Comparison of ENCODE assay signal across 20 cellular contexts in genomic region chr20:53810661-53811355, GRCh38.
DNase-seq lines count a peak whose midpoint lies in the region; ATAC-seq, FAIRE-seq and TF ChIP-seq lines count a peak whose summit lies in the region.
"Had no signal": no experiment of that assay in that cellular context is flagged by ENCODE, and none has a peak within 500 bp of the region (broad histone marks: within the 10 kb centered on the region; RNA-seq: fewer than 3 reads in every experiment).

No MANE protein-coding gene starts in this region.

- no peak overlapping the region for H3K56ac ChIP-seq in IMR-90 (ENCODE audit: extremely low read depth, insufficient read depth, low read length)

- H3K27ac ChIP-seq in IMR-90 (ENCODE audit: insufficient read depth, low read length) (no peak overlapping the region), GM12878 (ENCODE audit: control insufficient read depth, insufficient read depth) (no peak overlapping the region)

- no peak overlapping the region for H3K4me3 Mint-ChIP-seq in activated naive CD8-positive, alpha-beta T cell treated with anti-CD3 and anti-CD28 coated beads, Interleukin-2, amount 10 ng/mL, durations not matched to agents 7 days and 5 days
- no peak overlapping the region for H3K4me3 Mint-ChIP-seq in activated naive CD8-positive, alpha-beta T cell treated with anti-CD3 and anti-CD28 coated beads, Interleukin-2, amount 50 U/mL, for 24 hours
- H3K4me3 Mint-ChIP-seq in stimulated activated naive B cell treated with anti-CD40 and anti-IgM and Interleukin-4, amounts not matched to agents 10 μg/mL and 1 μg/mL and 100 μg/mL, for 72 hours = no peak overlapping the region
- H3K4me3 Mint-ChIP-seq in stimulated activated naive CD8-positive, alpha-beta T cell treated with anti-CD3 and anti-CD28 coated beads, Interleukin-15, amount 100 ng/mL, for 72 hours = no peak overlapping the region
- no peak overlapping the region for H3K4me3 Mint-ChIP-seq in activated T-cell treated with anti-CD3 and anti-CD28 coated beads, Interleukin-2, amount 50 U/mL, for 24 hours
- H3K4me3 Mint-ChIP-seq in WTC11 = no peak overlapping the region
- H3K4me3 Mint-ChIP-seq: CD4-positive, alpha-beta memory T cell had no signal

- H3K79me2 ChIP-seq in GM12878 (ENCODE audit: control insufficient read depth, insufficient read depth, low read length) = no peaks in the 10 kb centered on the region

- peaks cover 4% of the 10 kb centered on the region; the same call in 1 of the 2 replicates for H3K9me1 ChIP-seq in IMR-90 (ENCODE audit: insufficient read depth, low read length)

- BruUV-seq in IMR-90 (replicated peaks; lab: Mats Ljungman, UMichigan) (no TSS peak), GM12878 (replicated peaks; lab: Mats Ljungman, UMichigan) (no TSS peak)

- H3K4me3 ChIP-seq in IMR-90 (ENCODE audit: insufficient read depth, low read depth, low read length) (no peak overlapping the region), GM12878 (no peak overlapping the region)

- CTCF ChIA-PET in IMR-90 (lab: Yijun Ruan, JAX) = no interaction called here
- CTCF ChIA-PET in GM12878 (lab: Yijun Ruan, JAX) = interaction anchor here (1.7 kb wide), 1 partner anchor 55 kb away, joined by 4 read pairs; no protein-coding TSS in a partner anchor
- CTCF ChIA-PET in WTC11 (lab: Charles Lee) = interaction anchor here (0.6 to 1.0 kb wide), 2 partner anchors 105 to 141 kb away, joined by 3 to 4 read pairs; no protein-coding TSS in a partner anchor

- no peak for ATAC-seq in activated naive CD8-positive, alpha-beta T cell treated with anti-CD3 and anti-CD28 coated beads, Interleukin-2, amount 10 ng/mL, durations not matched to agents 7 days and 5 days (ENCODE audit: low read depth)
- ATAC-seq in activated naive CD8-positive, alpha-beta T cell treated with anti-CD3 and anti-CD28 coated beads, Interleukin-2, amount 50 U/mL, for 24 hours = no peak
- ATAC-seq in IMR-90 (ENCODE audit: low read depth) = no peak
- ATAC-seq in GM12878 = no peak
- no peak for ATAC-seq in stimulated activated naive B cell treated with anti-CD40 and anti-IgM and Interleukin-4, amounts not matched to agents 10 μg/mL and 1 μg/mL and 100 μg/mL, for 72 hours (replicated peaks)
- ATAC-seq in stimulated activated naive CD8-positive, alpha-beta T cell treated with anti-CD3 and anti-CD28 coated beads, Interleukin-15, amount 100 ng/mL, for 72 hours = no peak
- ATAC-seq in WTC11 = no peak

- DNase-seq in activated naive CD8-positive, alpha-beta T cell treated with anti-CD3 and anti-CD28 coated beads, Interleukin-2, amount 10 ng/mL, durations not matched to agents 7 days and 5 days = no peak
- DNase-seq in activated naive CD8-positive, alpha-beta T cell treated with anti-CD3 and anti-CD28 coated beads, Interleukin-2, amount 50 U/mL, for 24 hours = no peak
- DNase-seq in IMR-90 = no peak
- no peak for DNase-seq in GM12878 (ENCODE audit: low read depth, low spot score)
- no peak for DNase-seq in stimulated activated naive B cell treated with anti-CD40 and anti-IgM and Interleukin-4, amounts not matched to agents 10 μg/mL and 1 μg/mL and 100 μg/mL, for 72 hours
- DNase-seq in stimulated activated naive CD8-positive, alpha-beta T cell treated with anti-CD3 and anti-CD28 coated beads, Interleukin-15, amount 100 ng/mL, for 72 hours = no peak
- DNase-seq in activated T-cell treated with anti-CD3 and anti-CD28 coated beads, Interleukin-2, amount 50 U/mL, for 24 hours = no peak
- no peak for DNase-seq in WTC11 (ENCODE audit: low spot score)
- DNase-seq: 8988T; C1 segment of cervical spinal cord; Calu3; CD4-positive, alpha-beta memory T cell; COR-L47; DMS53; DMS79 treated with DMSO at 0.1 percent for 48 hours; GF-D8; H7; HCEC 1CT had no signal

- H3K4me1 ChIP-seq in IMR-90 (ENCODE audit: control insufficient read depth, insufficient read depth, low read length) = peaks cover 5% of the 10 kb centered on the region
- peaks cover 18% of the 10 kb centered on the region for H3K4me1 ChIP-seq in GM12878 (ENCODE audit: control insufficient read depth, insufficient read depth, low read length)

- no CpG with 5 or more reads among the region's 6 CpGs for WGBS in IMR-90 (ENCODE audit: extremely low coverage in 2 of 2, insufficient read length in 1 of 2), 2 experiments
- WGBS in GM12878 (ENCODE audit: insufficient coverage, insufficient replicate concordance, low lambda C conversion rate, missing lambda C conversion rate) = 90% methylated on average over 6 of the region's 6 CpGs

- H3K14ac ChIP-seq in IMR-90 (replicated peaks; ENCODE audit: low read depth, low read length) = peak overlapping the region; percentile 58; the same call in 1 of the 2 replicates

- H3K27me3 Mint-ChIP-seq in activated naive CD8-positive, alpha-beta T cell treated with anti-CD3 and anti-CD28 coated beads, Interleukin-2, amount 10 ng/mL, durations not matched to agents 7 days and 5 days = no peaks in the 10 kb centered on the region
- H3K27me3 Mint-ChIP-seq in activated naive CD8-positive, alpha-beta T cell treated with anti-CD3 and anti-CD28 coated beads, Interleukin-2, amount 50 U/mL, for 24 hours = no peaks in the 10 kb centered on the region
- H3K27me3 Mint-ChIP-seq in stimulated activated naive B cell treated with anti-CD40 and anti-IgM and Interleukin-4, amounts not matched to agents 10 μg/mL and 1 μg/mL and 100 μg/mL, for 72 hours = no peaks in the 10 kb centered on the region
- no peaks in the 10 kb centered on the region for H3K27me3 Mint-ChIP-seq in stimulated activated naive CD8-positive, alpha-beta T cell treated with anti-CD3 and anti-CD28 coated beads, Interleukin-15, amount 100 ng/mL, for 72 hours
- no peaks in the 10 kb centered on the region for H3K27me3 Mint-ChIP-seq in activated T-cell treated with anti-CD3 and anti-CD28 coated beads, Interleukin-2, amount 50 U/mL, for 24 hours
- no peaks in the 10 kb centered on the region for H3K27me3 Mint-ChIP-seq in WTC11 (ENCODE audit: low read depth)
- H3K27me3 Mint-ChIP-seq: CD4-positive, alpha-beta memory T cell had no signal

- RAD21 ChIA-PET in GM12878 (lab: Charles Lee; ENCODE audit: unreplicated experiment) = no interaction called here

- H3K9me3 Mint-ChIP-seq in activated naive CD8-positive, alpha-beta T cell treated with anti-CD3 and anti-CD28 coated beads, Interleukin-2, amount 10 ng/mL, durations not matched to agents 7 days and 5 days = no peaks in the 10 kb centered on the region
- no peaks in the 10 kb centered on the region for H3K9me3 Mint-ChIP-seq in activated naive CD8-positive, alpha-beta T cell treated with anti-CD3 and anti-CD28 coated beads, Interleukin-2, amount 50 U/mL, for 24 hours
- no peaks in the 10 kb centered on the region for H3K9me3 Mint-ChIP-seq in stimulated activated naive B cell treated with anti-CD40 and anti-IgM and Interleukin-4, amounts not matched to agents 10 μg/mL and 1 μg/mL and 100 μg/mL, for 72 hours
- no peaks in the 10 kb centered on the region for H3K9me3 Mint-ChIP-seq in stimulated activated naive CD8-positive, alpha-beta T cell treated with anti-CD3 and anti-CD28 coated beads, Interleukin-15, amount 100 ng/mL, for 72 hours
- H3K9me3 Mint-ChIP-seq in activated T-cell treated with anti-CD3 and anti-CD28 coated beads, Interleukin-2, amount 50 U/mL, for 24 hours = no peaks in the 10 kb centered on the region
- H3K9me3 Mint-ChIP-seq in WTC11 = no peaks in the 10 kb centered on the region
- H3K9me3 Mint-ChIP-seq: CD4-positive, alpha-beta memory T cell had no signal

- in situ Hi-C loops in IMR-90 (cut with MboI; ENCODE audit: low sequenced_read_pairs) (no loop called here), GM12878 (cut with MboI) (no loop called here)

- H3K9me3 ChIP-seq in IMR-90 (ENCODE audit: control insufficient read depth, insufficient read depth, low read length) (no peaks in the 10 kb centered on the region), GM12878 (replicated peaks; ENCODE audit: control insufficient read depth, insufficient read depth, low read length) (no peaks in the 10 kb centered on the region)

- SMC1A ChIA-PET in GM12878 (lab: Charles Lee; ENCODE audit: uncharacterized antibody, unreplicated experiment) = interaction anchor here (0.6 to 1.6 kb wide), 3 partner anchors 35 to 105 kb away, joined by 3 to 6 read pairs (median 3); no protein-coding TSS in a partner anchor

- H3K79me1 ChIP-seq in IMR-90 (ENCODE audit: low read depth in 1 of 2, low read length in 2 of 2) = peaks cover 0 to 4% of the 10 kb centered on the region in 2 experiments; a peak in 1 of 4 replicates

- TF ChIP-seq POLR2A in IMR-90 (IDR thresholded peaks at IDR 0.05; ENCODE audit: low read depth, low read length) (no peak), GM12878 (IDR thresholded peaks at IDR 0.05; ENCODE audit: low read depth, low read length) (no peak)

- H3K4me1 Mint-ChIP-seq in activated naive CD8-positive, alpha-beta T cell treated with anti-CD3 and anti-CD28 coated beads, Interleukin-2, amount 10 ng/mL, durations not matched to agents 7 days and 5 days = peaks cover 23% of the 10 kb centered on the region
- H3K4me1 Mint-ChIP-seq in activated naive CD8-positive, alpha-beta T cell treated with anti-CD3 and anti-CD28 coated beads, Interleukin-2, amount 50 U/mL, for 24 hours = peaks cover 21% of the 10 kb centered on the region
- H3K4me1 Mint-ChIP-seq in stimulated activated naive B cell treated with anti-CD40 and anti-IgM and Interleukin-4, amounts not matched to agents 10 μg/mL and 1 μg/mL and 100 μg/mL, for 72 hours = peaks cover under 1 to 5% of the 10 kb centered on the region in 2 donors
- H3K4me1 Mint-ChIP-seq in stimulated activated naive CD8-positive, alpha-beta T cell treated with anti-CD3 and anti-CD28 coated beads, Interleukin-15, amount 100 ng/mL, for 72 hours = peaks cover 35% of the 10 kb centered on the region
- peaks cover 24% of the 10 kb centered on the region for H3K4me1 Mint-ChIP-seq in activated T-cell treated with anti-CD3 and anti-CD28 coated beads, Interleukin-2, amount 50 U/mL, for 24 hours (ENCODE audit: low read depth)
- peaks cover 23% of the 10 kb centered on the region for H3K4me1 Mint-ChIP-seq in WTC11

- no peak for TF ChIP-seq CTCF in IMR-90 (conservative IDR thresholded peaks at IDR 0.05; ENCODE audit: low read depth, low read length)
- no peak for TF ChIP-seq CTCF in GM12878 (IDR thresholded peaks at IDR 0.05 in 2 of 3, conservative IDR thresholded peaks at IDR 0.05 in 1 of 3; ENCODE audit: control insufficient read depth in 2 of 3, extremely low read depth in 1 of 3, insufficient read depth in 1 of 3, low read depth in 3 of 3, low read length in 3 of 3)
- TF ChIP-seq CTCF in WTC11 (IDR thresholded peaks at IDR 0.05) = no peak

- dilution Hi-C loops in IMR-90 (cut with HindIII; ENCODE audit: low sequenced_read_pairs, unreplicated experiment) = no loop called here

- H3K9ac ChIP-seq in IMR-90 (ENCODE audit: low read depth, low read length) (no peak overlapping the region), GM12878 (ENCODE audit: control insufficient read depth, insufficient read depth, low read length) (no peak overlapping the region)

- no peak overlapping the region for H3K18ac ChIP-seq in IMR-90 (ENCODE audit: low read depth, low read length)

- no peak overlapping the region for H4K91ac ChIP-seq in IMR-90 (ENCODE audit: insufficient read depth, low read depth, low read length)

- no peaks in the 10 kb centered on the region for H3K36me3 Mint-ChIP-seq in activated naive CD8-positive, alpha-beta T cell treated with anti-CD3 and anti-CD28 coated beads, Interleukin-2, amount 10 ng/mL, durations not matched to agents 7 days and 5 days
- H3K36me3 Mint-ChIP-seq in activated naive CD8-positive, alpha-beta T cell treated with anti-CD3 and anti-CD28 coated beads, Interleukin-2, amount 50 U/mL, for 24 hours (ENCODE audit: low read depth) = no peaks in the 10 kb centered on the region
- H3K36me3 Mint-ChIP-seq in stimulated activated naive B cell treated with anti-CD40 and anti-IgM and Interleukin-4, amounts not matched to agents 10 μg/mL and 1 μg/mL and 100 μg/mL, for 72 hours = peaks cover 0 to 2% of the 10 kb centered on the region in 2 donors
- H3K36me3 Mint-ChIP-seq in activated T-cell treated with anti-CD3 and anti-CD28 coated beads, Interleukin-2, amount 50 U/mL, for 24 hours (ENCODE audit: low read depth) = no peaks in the 10 kb centered on the region
- no peaks in the 10 kb centered on the region for H3K36me3 Mint-ChIP-seq in WTC11
- H3K36me3 Mint-ChIP-seq: CD4-positive, alpha-beta memory T cell had no signal

- no peak overlapping the region for H2AK9ac ChIP-seq in IMR-90 (replicated peaks; ENCODE audit: low read depth, low read length, poor library complexity)

- intact Hi-C loops in IMR-90 (cut with micrococcal nuclease) = no loop called here
- intact Hi-C loops in GM12878 (cut with micrococcal nuclease; ENCODE audit: unreplicated experiment) = no loop called here

- H3K4me2 ChIP-seq in IMR-90 (ENCODE audit: low read depth, low read length) (no peak overlapping the region), GM12878 (ENCODE audit: control insufficient read depth, insufficient read depth) (no peak overlapping the region)

- H2BK20ac ChIP-seq in IMR-90 (ENCODE audit: low read depth, low read length) = no peak overlapping the region; the same call in 1 of the 2 replicates

- H3K36me3 ChIP-seq in IMR-90 (ENCODE audit: control insufficient read depth, insufficient read depth, low read length) (no peaks in the 10 kb centered on the region), GM12878 (ENCODE audit: control insufficient read depth in 2 of 2, insufficient read depth in 2 of 2, low read length in 1 of 2) (no peaks in the 10 kb centered on the region)

- H3K27me3 ChIP-seq in IMR-90 (ENCODE audit: control insufficient read depth, insufficient read depth, low read length) (no peaks in the 10 kb centered on the region), GM12878 (replicated peaks in 1 of 2; ENCODE audit: control insufficient read depth in 2 of 2, insufficient read depth in 2 of 2, low read length in 1 of 2) (no peaks in the 10 kb centered on the region)

- H3K23ac ChIP-seq in IMR-90 (ENCODE audit: low read depth, low read length) = no peak overlapping the region

- H2BK15ac ChIP-seq in IMR-90 (ENCODE audit: low read depth, low read length) = no peak overlapping the region

- H4K20me1 ChIP-seq in IMR-90 (ENCODE audit: insufficient read depth, low read length) (no peaks in the 10 kb centered on the region), GM12878 (ENCODE audit: control insufficient read depth, insufficient read depth) (no peaks in the 10 kb centered on the region)

- H2BK5ac ChIP-seq in IMR-90 (ENCODE audit: low read depth, low read length, poor library complexity, severe bottlenecking) = no peak overlapping the region

- H2AFZ ChIP-seq in IMR-90 (replicated peaks; ENCODE audit: low read length, poor library complexity) = no peak overlapping the region
- no peak overlapping the region for H2AFZ ChIP-seq in GM12878 (ENCODE audit: control insufficient read depth, low read depth, low read length)

- no peak for FAIRE-seq in GM12878 (lab: Jason Lieb, UNC)
- FAIRE-seq: GM12892, H1 had no signal

- H2AK5ac ChIP-seq in IMR-90 (ENCODE audit: low read depth, low read length) = no peak overlapping the region

- no peak overlapping the region for H2BK120ac ChIP-seq in IMR-90 (ENCODE audit: low read depth, low read length)

- TF ChIP-seq EP300 in GM12878 (IDR thresholded peaks at IDR 0.05; ENCODE audit: borderline replicate concordance in 1 of 2, control insufficient read depth in 1 of 2, low read depth in 2 of 2, low read length in 2 of 2) = no peak

- no peak for TF ChIP-seq RAD21 in IMR-90 (IDR thresholded peaks at IDR 0.05; ENCODE audit: low read length)
- TF ChIP-seq RAD21 in GM12878 (IDR thresholded peaks at IDR 0.05; ENCODE audit: insufficient read depth, low read depth, low read length) = no peak

- H4K8ac ChIP-seq in IMR-90 (ENCODE audit: low read depth in 2 of 2, low read length in 2 of 2) = no peak overlapping the region

- no peak overlapping the region for H4K5ac ChIP-seq in IMR-90 (ENCODE audit: low read depth, low read length)

- H3K27ac Mint-ChIP-seq in activated naive CD8-positive, alpha-beta T cell treated with anti-CD3 and anti-CD28 coated beads, Interleukin-2, amount 10 ng/mL, durations not matched to agents 7 days and 5 days = peak overlapping the region; percentile 1
- H3K27ac Mint-ChIP-seq in activated naive CD8-positive, alpha-beta T cell treated with anti-CD3 and anti-CD28 coated beads, Interleukin-2, amount 50 U/mL, for 24 hours = no peak overlapping the region
- H3K27ac Mint-ChIP-seq in stimulated activated naive B cell treated with anti-CD40 and anti-IgM and Interleukin-4, amounts not matched to agents 10 μg/mL and 1 μg/mL and 100 μg/mL, for 72 hours = peak overlapping the region; percentile 7
- no peak overlapping the region for H3K27ac Mint-ChIP-seq in stimulated activated naive CD8-positive, alpha-beta T cell treated with anti-CD3 and anti-CD28 coated beads, Interleukin-15, amount 100 ng/mL, for 72 hours
- no peak overlapping the region for H3K27ac Mint-ChIP-seq in activated T-cell treated with anti-CD3 and anti-CD28 coated beads, Interleukin-2, amount 50 U/mL, for 24 hours
- no peak overlapping the region for H3K27ac Mint-ChIP-seq in WTC11

- POLR2A ChIA-PET in activated naive CD8-positive, alpha-beta T cell treated with anti-CD3 and anti-CD28 coated beads, Interleukin-2, amount 10 ng/mL, durations not matched to agents 7 days and 5 days (lab: Charles Lee) = no interaction called here
- POLR2A ChIA-PET in IMR-90 (lab: Charles Lee; ENCODE audit: unreplicated experiment) (no interaction called here), GM12878 (lab: Charles Lee) (interaction anchor here (0.7 to 1.0 kb wide), 2 partner anchors 71 to 99 kb away, joined by 3 to 6 read pairs; no protein-coding TSS in a partner anchor), WTC11 (lab: Charles Lee) (interaction anchor here (1.0 kb wide), 1 partner anchor 16 kb away, joined by 3 read pairs; no protein-coding TSS in a partner anchor)

- H3K4ac ChIP-seq in IMR-90 (ENCODE audit: low read depth, low read length) = no peak overlapping the region

Comparison
In these comparisons a context has a peak if more than half of its experiments do, and no peak if none do; other contexts are left out.
1. H3K27ac Mint-ChIP-seq: peak in activated naive CD8-positive, alpha-beta T cell treated with anti-CD3 and anti-CD28 coated beads, Interleukin-2, amount 10 ng/mL, durations not matched to agents 7 days and 5 days (single experiment) and stimulated activated naive B cell treated with anti-CD40 and anti-IgM and Interleukin-4, amounts not matched to agents 10 μg/mL and 1 μg/mL and 100 μg/mL, for 72 hours (single experiment); none in activated naive CD8-positive, alpha-beta T cell treated with anti-CD3 and anti-CD28 coated beads, Interleukin-2, amount 50 U/mL, for 24 hours (single experiment), stimulated activated naive CD8-positive, alpha-beta T cell treated with anti-CD3 and anti-CD28 coated beads, Interleukin-15, amount 100 ng/mL, for 72 hours (0 of 2), activated T-cell treated with anti-CD3 and anti-CD28 coated beads, Interleukin-2, amount 50 U/mL, for 24 hours (single experiment) and WTC11 (single experiment).
2. POLR2A ChIA-PET loops: an anchor here in GM12878 (0.7 to 1.0 kb wide) and WTC11 (1.0 kb wide); none called in activated naive CD8-positive, alpha-beta T cell treated with anti-CD3 and anti-CD28 coated beads, Interleukin-2, amount 10 ng/mL, durations not matched to agents 7 days and 5 days and IMR-90.